8 cellular contexts compared by ENCODE assay signal in genomic region chr1:31944205-31945089, GRCh38. TPM values are rescaled to one million over a fixed set of nuclear protein-coding genes. Genes with fewer than 3 reads are reported as not detected.
DNase-seq lines count a peak whose midpoint lies in the region; ATAC-seq and TF ChIP-seq lines count a peak whose summit lies in the region.

No MANE protein-coding gene starts in this region.

- DNase-seq in CD1c-positive myeloid dendritic cell (ENCODE audit: extremely low spot score) (peak; percentile 76), HuH-7.5 (ENCODE audit: low spot score) (peak; percentile 82), colonic mucosa (peak; percentile 95), left lung (peak; percentile 93 to 94), occipital lobe (lab: John Stamatoyannopoulos, UW) (no peak)
- DNase-seq in stimulated activated CD4-positive, alpha-beta T cell treated with anti-CD3 and anti-CD28 coated beads, Interleukin-4, amount 100 ng/mL, for 1 hour = peak; percentile 78

- H3K27me3 ChIP-seq in colonic mucosa (no peaks in the 10 kb centered on the region), left lung (no peaks in the 10 kb centered on the region)

- H3K36me3 ChIP-seq in colonic mucosa (no peaks in the 10 kb centered on the region), left lung (no peaks in the 10 kb centered on the region)

- peak overlapping the region; percentile 68 to 84 for H3K9ac ChIP-seq in colonic mucosa (ENCODE audit: low read depth in 2 of 2, low read length in 2 of 2)

- intact Hi-C loops in colonic mucosa (cut with DNase I) (no loop called here), left lung (cut with DNase I) (no loop called here)

- ATAC-seq in GM21367 (IDR thresholded peaks at IDR 0.05; ENCODE audit: unreplicated experiment) (peak; percentile 56), left lung (peak; percentile 88)
- ATAC-seq in activated CD4-positive, CD25-positive, alpha-beta regulatory T cell treated with anti-CD3 and anti-CD28 coated beads, Interleukin-2, amount 50 U/mL, for 24 hours = peak; percentile 36 to 41

- H3K27ac ChIP-seq in colonic mucosa (peak overlapping the region; percentile 99), left lung (peak overlapping the region; percentile 99)

- TF ChIP-seq CTCF in colonic mucosa (IDR thresholded peaks at IDR 0.05) (no peak), left lung (IDR thresholded peaks at IDR 0.05) (no peak)

- H3K4me1 ChIP-seq in colonic mucosa (peaks cover 16% of the 10 kb centered on the region), left lung (peaks cover 8 to 72% of the 10 kb centered on the region in 2 donors)

- H3K4me3 ChIP-seq in colonic mucosa = peak overlapping the region; percentile 36
- H3K4me3 ChIP-seq in left lung = peak overlapping the region; percentile 34 to 40

- no peaks in the 10 kb centered on the region for H3K9me3 ChIP-seq in colonic mucosa
- H3K9me3 ChIP-seq in left lung = no peaks in the 10 kb centered on the region

RNA-seq across cellular contexts. Expression of gene PTP4A2, which starts 6.3 kb away (rescaled TPM):
- total RNA-seq in colonic mucosa (100 to 1,000 TPM; 240 to 332 TPM), left lung (100 to 1,000 TPM; 210 to 272 TPM), occipital lobe (551 TPM)
